15 cellular contexts compared by ENCODE assay signal in genomic region chr2:234887277-234887676, GRCh38.
DNase-seq lines count a peak whose midpoint lies in the region; ATAC-seq and TF ChIP-seq lines count a peak whose summit lies in the region.
"Had no signal": no experiment of that assay in that cellular context is flagged by ENCODE, and none has a peak within 500 bp of the region (broad histone marks: within the 10 kb centered on the region; RNA-seq: fewer than 3 reads in every experiment).

No MANE protein-coding gene starts in this region.

- no peak for TF ChIP-seq CTCF in CD4-positive, alpha-beta T cell (IDR thresholded peaks at IDR 0.05)
- TF ChIP-seq CTCF in nephron (IDR thresholded peaks at IDR 0.05; ENCODE audit: unreplicated experiment in 3 of 3) = no peak

- H3K9me3 Mint-ChIP-seq in CD4-positive, alpha-beta T cell = no peaks in the 10 kb centered on the region
- H3K9me3 Mint-ChIP-seq in central memory CD8-positive, alpha-beta T cell = no peaks in the 10 kb centered on the region
- H3K9me3 Mint-ChIP-seq in nephron = peaks cover 3% of the 10 kb centered on the region
- peaks cover 2% of the 10 kb centered on the region for H3K9me3 Mint-ChIP-seq in activated naive CD4-positive, alpha-beta T cell treated with anti-CD3 and anti-CD28 coated beads, Interleukin-2, amount 10 ng/mL, durations not matched to agents 7 days and 5 days

- no peaks in the 10 kb centered on the region for H3K27me3 ChIP-seq in CD4-positive, alpha-beta T cell (ENCODE audit: control insufficient read depth, insufficient read depth, low read length)
- H3K27me3 ChIP-seq in HUES64 (ENCODE audit: insufficient read depth, low read length) = no peaks in the 10 kb centered on the region
- H3K27me3 ChIP-seq: SJSA1 had no signal

- CTCF ChIA-PET in CD4-positive, alpha-beta T cell (lab: Charles Lee) = no interaction called here
- CTCF ChIA-PET in activated naive CD4-positive, alpha-beta T cell treated with anti-CD3 and anti-CD28 coated beads, Interleukin-2, amount 10 ng/mL, durations not matched to agents 7 days and 5 days (lab: Charles Lee) = no interaction called here

- H3K36me3 ChIP-seq in HUES64 (ENCODE audit: insufficient read depth, low read length) = no peaks in the 10 kb centered on the region
- H3K36me3 ChIP-seq: SJSA1 had no signal

- WGBS in HUES64 = 82% methylated on average over 3 of the region's 3 CpGs

- H3K36me3 Mint-ChIP-seq in CD4-positive, alpha-beta T cell (ENCODE audit: low read depth) = no peaks in the 10 kb centered on the region
- peaks cover 2% of the 10 kb centered on the region for H3K36me3 Mint-ChIP-seq in central memory CD8-positive, alpha-beta T cell (ENCODE audit: insufficient read depth)
- peaks cover 6% of the 10 kb centered on the region for H3K36me3 Mint-ChIP-seq in nephron (ENCODE audit: low read depth)
- no peaks in the 10 kb centered on the region for H3K36me3 Mint-ChIP-seq in activated naive CD4-positive, alpha-beta T cell treated with anti-CD3 and anti-CD28 coated beads, Interleukin-2, amount 10 ng/mL, durations not matched to agents 7 days and 5 days
- H3K36me3 Mint-ChIP-seq: CD4-positive, CD25-positive, alpha-beta regulatory T cell had no signal

- no peak for DNase-seq in CD4-positive, alpha-beta T cell
- DNase-seq in central memory CD8-positive, alpha-beta T cell (ENCODE audit: low spot score in 2 of 2) = no peak
- DNase-seq in AG08396 (ENCODE audit: low spot score) (no peak), AG08395 (ENCODE audit: low spot score) (no peak)
- no peak for DNase-seq in activated naive CD4-positive, alpha-beta T cell treated with anti-CD3 and anti-CD28 coated beads, Interleukin-2, amount 10 ng/mL, durations not matched to agents 7 days and 5 days
- DNase-seq: AML-193; CD4-positive, CD25-positive, alpha-beta regulatory T cell; Kasumi-1; NCI-H1417; NCI-H2029 treated with DMSO at 0.1 percent for 48 hours; NCI-H524 had no signal

- H3K9ac ChIP-seq in HUES64 (ENCODE audit: low read depth, low read length) = no peak overlapping the region

- ATAC-seq in CD4-positive, alpha-beta T cell (ENCODE audit: poor library complexity) = no peak
- ATAC-seq in central memory CD8-positive, alpha-beta T cell (replicated peaks; ENCODE audit: extremely low read depth, poor library complexity, severe bottlenecking) = no peak
- no peak for ATAC-seq in GM19397 (IDR thresholded peaks at IDR 0.05; ENCODE audit: unreplicated experiment)

- no peak overlapping the region for H3K27ac ChIP-seq in CD4-positive, alpha-beta T cell (ENCODE audit: low read depth, low read length)
- H3K27ac ChIP-seq in HUES64 (ENCODE audit: low read depth, low read length) = no peak overlapping the region
- H3K27ac ChIP-seq: SJSA1 had no signal

- H3K4me1 Mint-ChIP-seq in CD4-positive, alpha-beta T cell (ENCODE audit: low read depth) = no peaks in the 10 kb centered on the region
- no peaks in the 10 kb centered on the region for H3K4me1 Mint-ChIP-seq in central memory CD8-positive, alpha-beta T cell
- H3K4me1 Mint-ChIP-seq in nephron = peaks cover 27% of the 10 kb centered on the region
- no peaks in the 10 kb centered on the region for H3K4me1 Mint-ChIP-seq in activated naive CD4-positive, alpha-beta T cell treated with anti-CD3 and anti-CD28 coated beads, Interleukin-2, amount 10 ng/mL, durations not matched to agents 7 days and 5 days
- H3K4me1 Mint-ChIP-seq: CD4-positive, CD25-positive, alpha-beta regulatory T cell had no signal

- peak overlapping the region; percentile 20 for H3K4me3 Mint-ChIP-seq in CD4-positive, alpha-beta T cell
- H3K4me3 Mint-ChIP-seq in central memory CD8-positive, alpha-beta T cell = no peak overlapping the region
- H3K4me3 Mint-ChIP-seq in nephron = peak overlapping the region in 2 of 3 experiments; percentile 49 to 67
- H3K4me3 Mint-ChIP-seq in activated naive CD4-positive, alpha-beta T cell treated with anti-CD3 and anti-CD28 coated beads, Interleukin-2, amount 10 ng/mL, durations not matched to agents 7 days and 5 days = no peak overlapping the region
- H3K4me3 Mint-ChIP-seq: CD4-positive, CD25-positive, alpha-beta regulatory T cell had no signal

- peak overlapping the region; percentile 46; the same call in 1 of the 2 replicates for H3K4me3 ChIP-seq in HUES64 (ENCODE audit: low read length)
- H3K4me3 ChIP-seq: SJSA1 had no signal

- POLR2A ChIA-PET in CD4-positive, alpha-beta T cell (lab: Charles Lee) = no interaction called here

- no peak overlapping the region for H3K27ac Mint-ChIP-seq in CD4-positive, alpha-beta T cell
- H3K27ac Mint-ChIP-seq in central memory CD8-positive, alpha-beta T cell (ENCODE audit: low read depth) = peak overlapping the region; percentile 77
- peak overlapping the region in 1 of 3 experiments; percentile 73 for H3K27ac Mint-ChIP-seq in nephron
- no peak overlapping the region for H3K27ac Mint-ChIP-seq in activated naive CD4-positive, alpha-beta T cell treated with anti-CD3 and anti-CD28 coated beads, Interleukin-2, amount 10 ng/mL, durations not matched to agents 7 days and 5 days
- H3K27ac Mint-ChIP-seq: CD4-positive, CD25-positive, alpha-beta regulatory T cell had no signal

- H3K27me3 Mint-ChIP-seq in CD4-positive, alpha-beta T cell = peaks cover 22% of the 10 kb centered on the region
- H3K27me3 Mint-ChIP-seq in central memory CD8-positive, alpha-beta T cell = peaks cover 36% of the 10 kb centered on the region
- H3K27me3 Mint-ChIP-seq in nephron (ENCODE audit: low read depth) = peaks cover 5% of the 10 kb centered on the region
- H3K27me3 Mint-ChIP-seq in activated naive CD4-positive, alpha-beta T cell treated with anti-CD3 and anti-CD28 coated beads, Interleukin-2, amount 10 ng/mL, durations not matched to agents 7 days and 5 days = peaks cover 4% of the 10 kb centered on the region
- H3K27me3 Mint-ChIP-seq: CD4-positive, CD25-positive, alpha-beta regulatory T cell had no signal

- intact Hi-C loops in CD4-positive, alpha-beta T cell (cut with DNase I, micrococcal nuclease) = no loop called here

- H3K9me3 ChIP-seq in CD4-positive, alpha-beta T cell (ENCODE audit: control insufficient read depth, low read length) = no peaks in the 10 kb centered on the region
- no peaks in the 10 kb centered on the region for H3K9me3 ChIP-seq in HUES64 (ENCODE audit: insufficient read depth, low read depth, low read length)
- H3K9me3 ChIP-seq: SJSA1 had no signal

- H3K4me1 ChIP-seq in HUES64 (ENCODE audit: insufficient read depth, low read length) = peaks cover 12% of the 10 kb centered on the region
- H3K4me1 ChIP-seq: SJSA1 had no signal

Comparison
In these comparisons a context has a peak if more than half of its experiments do, and no peak if none do; other contexts are left out.
1. H3K4me3 Mint-ChIP-seq: peak in CD4-positive, alpha-beta T cell (single experiment) and nephron (2 of 3); none in central memory CD8-positive, alpha-beta T cell (single experiment) and activated naive CD4-positive, alpha-beta T cell treated with anti-CD3 and anti-CD28 coated beads, Interleukin-2, amount 10 ng/mL, durations not matched to agents 7 days and 5 days (single experiment).